In the genomic region with DNA sequence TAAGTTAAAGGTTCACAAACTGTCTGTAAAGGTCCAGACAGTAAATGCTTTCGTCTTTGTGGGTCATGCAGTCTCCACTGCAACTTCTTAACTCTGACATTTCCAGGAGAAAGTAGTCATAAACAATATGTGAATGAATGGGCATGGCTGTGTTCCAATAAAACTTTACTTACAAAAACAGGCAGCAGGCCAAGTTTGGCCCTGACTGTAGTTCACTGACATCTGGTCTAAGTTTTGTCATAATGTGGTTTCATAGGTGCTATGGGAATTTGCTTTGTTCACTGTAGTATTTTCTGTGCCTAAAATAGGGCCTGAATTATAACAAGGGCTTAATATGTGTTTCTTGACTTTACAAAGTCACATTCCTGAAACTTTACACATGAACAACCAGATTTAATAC, we compare ENCODE assay signal across 1 cellular context.
A peak's percentile ranks its signal among the peaks of the same experiment; 100 is the strongest.
TF ChIP-seq lines count a peak whose summit lies in the region.

No MANE protein-coding gene starts in this region.

TF ChIP-seq in GM12878, 131 proteins besides CTCF, POLR2A, EP300 and RAD21 (continued from another document):
- TF ChIP-seq ZBTB40 (IDR thresholded peaks at IDR 0.05; ENCODE audit: borderline replicate concordance) (peak; percentile 70), SRF (IDR thresholded peaks at IDR 0.05; ENCODE audit: low read depth in 2 of 2, low read length in 2 of 2) (no peak), ZZZ3 (IDR thresholded peaks at IDR 0.05; ENCODE audit: control insufficient read depth, insufficient read length, low read depth) (no peak), ATF3 (IDR thresholded peaks at IDR 0.05; ENCODE audit: borderline replicate concordance, extremely low read depth, low read depth, low read length) (no peak)
